ENCODE assay signal across 1 cellular context in the genomic region with DNA sequence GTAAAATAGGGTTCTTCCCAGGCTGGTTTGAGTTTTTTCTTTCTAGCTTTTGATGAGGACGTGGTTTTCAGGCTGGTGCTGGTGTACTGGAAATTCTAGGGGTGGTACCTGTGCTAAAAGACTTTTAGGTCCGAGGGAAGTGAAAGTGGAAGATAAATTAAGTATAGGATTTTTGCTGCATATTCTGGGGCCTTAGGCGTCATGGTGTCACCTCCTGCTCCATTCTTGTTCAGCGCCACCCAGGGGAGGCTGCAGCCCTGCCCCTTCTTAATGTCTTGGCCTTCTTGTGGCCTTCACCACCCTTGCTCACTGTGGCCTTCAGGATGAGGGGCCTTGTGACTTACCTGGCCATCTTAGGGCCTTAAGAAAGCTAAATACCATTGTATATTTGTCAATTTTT.
A peak's percentile ranks its signal among the peaks of the same experiment; 100 is the strongest.
TF ChIP-seq lines count a peak whose summit lies in the region.

No MANE protein-coding gene starts in this region.

TF ChIP-seq in GM23338, 12 proteins besides CTCF, POLR2A, EP300 and RAD21:
- TF ChIP-seq EZH2 (IDR thresholded peaks at IDR 0.05; ENCODE audit: low read depth, unreplicated experiment) (no peak), EZH2phosphoT487 (IDR thresholded peaks at IDR 0.05; ENCODE audit: unreplicated experiment) (no peak), CREB1 (CRISPR knock-in tag; IDR thresholded peaks at IDR 0.05; ENCODE audit: low read depth) (no peak), ZNF331 (CRISPR knock-in tag; IDR thresholded peaks at IDR 0.05; ENCODE audit: low read depth) (no peak), STAT1 (IDR thresholded peaks at IDR 0.05; ENCODE audit: unreplicated experiment) (no peak), ETS1 (IDR thresholded peaks at IDR 0.05) (no peak), POLR2AphosphoS5 (IDR thresholded peaks at IDR 0.05; ENCODE audit: low read depth) (no peak)
- TF ChIP-seq, protein P1, sequence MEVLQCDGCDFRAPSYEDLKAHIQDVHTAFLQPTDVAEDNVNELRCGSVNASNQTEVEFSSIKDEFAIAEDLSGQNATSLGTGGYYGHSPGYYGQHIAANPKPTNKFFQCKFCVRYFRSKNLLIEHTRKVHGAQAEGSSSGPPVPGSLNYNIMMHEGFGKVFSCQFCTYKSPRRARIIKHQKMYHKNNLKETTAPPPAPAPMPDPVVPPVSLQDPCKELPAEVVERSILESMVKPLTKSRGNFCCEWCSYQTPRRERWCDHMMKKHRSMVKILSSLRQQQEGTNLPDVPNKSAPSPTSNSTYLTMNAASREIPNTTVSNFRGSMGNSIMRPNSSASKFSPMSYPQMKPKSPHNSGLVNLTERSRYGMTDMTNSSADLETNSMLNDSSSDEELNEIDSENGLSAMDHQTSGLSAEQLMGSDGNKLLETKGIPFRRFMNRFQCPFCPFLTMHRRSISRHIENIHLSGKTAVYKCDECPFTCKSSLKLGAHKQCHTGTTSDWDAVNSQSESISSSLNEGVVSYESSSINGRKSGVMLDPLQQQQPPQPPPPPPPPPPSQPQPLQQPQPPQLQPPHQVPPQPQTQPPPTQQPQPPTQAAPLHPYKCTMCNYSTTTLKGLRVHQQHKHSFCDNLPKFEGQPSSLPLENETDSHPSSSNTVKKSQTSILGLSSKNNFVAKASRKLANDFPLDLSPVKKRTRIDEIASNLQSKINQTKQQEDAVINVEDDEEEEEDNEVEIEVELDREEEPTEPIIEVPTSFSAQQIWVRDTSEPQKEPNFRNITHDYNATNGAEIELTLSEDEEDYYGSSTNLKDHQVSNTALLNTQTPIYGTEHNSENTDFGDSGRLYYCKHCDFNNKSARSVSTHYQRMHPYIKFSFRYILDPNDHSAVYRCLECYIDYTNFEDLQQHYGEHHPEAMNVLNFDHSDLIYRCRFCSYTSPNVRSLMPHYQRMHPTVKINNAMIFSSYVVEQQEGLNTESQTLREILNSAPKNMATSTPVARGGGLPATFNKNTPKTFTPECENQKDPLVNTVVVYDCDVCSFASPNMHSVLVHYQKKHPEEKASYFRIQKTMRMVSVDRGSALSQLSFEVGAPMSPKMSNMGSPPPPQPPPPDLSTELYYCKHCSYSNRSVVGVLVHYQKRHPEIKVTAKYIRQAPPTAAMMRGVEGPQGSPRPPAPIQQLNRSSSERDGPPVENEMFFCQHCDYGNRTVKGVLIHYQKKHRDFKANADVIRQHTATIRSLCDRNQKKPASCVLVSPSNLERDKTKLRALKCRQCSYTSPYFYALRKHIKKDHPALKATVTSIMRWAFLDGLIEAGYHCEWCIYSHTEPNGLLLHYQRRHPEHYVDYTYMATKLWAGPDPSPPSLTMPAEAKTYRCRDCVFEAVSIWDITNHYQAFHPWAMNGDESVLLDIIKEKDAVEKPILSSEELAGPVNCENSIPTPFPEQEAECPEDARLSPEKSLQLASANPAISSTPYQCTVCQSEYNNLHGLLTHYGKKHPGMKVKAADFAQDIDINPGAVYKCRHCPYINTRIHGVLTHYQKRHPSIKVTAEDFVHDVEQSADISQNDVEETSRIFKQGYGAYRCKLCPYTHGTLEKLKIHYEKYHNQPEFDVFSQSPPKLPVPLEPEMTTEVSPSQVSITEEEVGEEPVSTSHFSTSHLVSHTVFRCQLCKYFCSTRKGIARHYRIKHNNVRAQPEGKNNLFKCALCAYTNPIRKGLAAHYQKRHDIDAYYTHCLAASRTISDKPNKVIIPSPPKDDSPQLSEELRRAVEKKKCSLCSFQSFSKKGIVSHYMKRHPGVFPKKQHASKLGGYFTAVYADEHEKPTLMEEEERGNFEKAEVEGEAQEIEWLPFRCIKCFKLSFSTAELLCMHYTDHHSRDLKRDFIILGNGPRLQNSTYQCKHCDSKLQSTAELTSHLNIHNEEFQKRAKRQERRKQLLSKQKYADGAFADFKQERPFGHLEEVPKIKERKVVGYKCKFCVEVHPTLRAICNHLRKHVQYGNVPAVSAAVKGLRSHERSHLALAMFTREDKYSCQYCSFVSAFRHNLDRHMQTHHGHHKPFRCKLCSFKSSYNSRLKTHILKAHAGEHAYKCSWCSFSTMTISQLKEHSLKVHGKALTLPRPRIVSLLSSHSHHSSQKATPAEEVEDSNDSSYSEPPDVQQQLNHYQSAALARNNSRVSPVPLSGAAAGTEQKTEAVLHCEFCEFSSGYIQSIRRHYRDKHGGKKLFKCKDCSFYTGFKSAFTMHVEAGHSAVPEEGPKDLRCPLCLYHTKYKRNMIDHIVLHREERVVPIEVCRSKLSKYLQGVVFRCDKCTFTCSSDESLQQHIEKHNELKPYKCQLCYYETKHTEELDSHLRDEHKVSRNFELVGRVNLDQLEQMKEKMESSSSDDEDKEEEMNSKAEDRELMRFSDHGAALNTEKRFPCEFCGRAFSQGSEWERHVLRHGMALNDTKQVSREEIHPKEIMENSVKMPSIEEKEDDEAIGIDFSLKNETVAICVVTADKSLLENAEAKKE (CRISPR knock-in tag; IDR thresholded peaks at IDR 0.05) = 0 out of 2 replicates have a peak, but pooled peaks have one; percentile 23
